Comparison of ENCODE assay signal across 21 cellular contexts in genomic region chr13:46738055-46738454, GRCh38.
"Had no signal": no experiment of that assay in that cellular context is flagged by ENCODE, and none has a peak within 500 bp of the region (broad histone marks: within the 10 kb centered on the region; RNA-seq: fewer than 3 reads in every experiment).

No MANE protein-coding gene starts in this region.

- ATAC-seq: activated naive CD4-positive, alpha-beta T cell treated with anti-CD3 and anti-CD28 coated beads, Interleukin-2, amount 50 U/mL, for 72 hours; gastroesophageal sphincter; left cardiac atrium; natural killer cell treated with Interleukin-12 subunit alpha and Interleukin-12 subunit beta and Interleukin-15 and Interleukin-18, amount 100 ng/mL, for 72 hours; pancreas; psoas muscle; stimulated activated naive CD8-positive, alpha-beta T cell treated with anti-CD3 and anti-CD28 coated beads, Interleukin-15, Interleukin-2, amounts not matched to agents 100 U/mL and 50 U/mL, for 24 hours; upper lobe of right lung had no signal

- H3K27ac ChIP-seq: adrenal gland, ascending aorta, coronary artery, esophagus squamous epithelium, gastroesophageal sphincter, neutrophil, pancreas, psoas muscle, right atrium auricular region, upper lobe of right lung, WERI-Rb-1 had no signal

- H3K9me3 ChIP-seq: adrenal gland, ascending aorta, esophagus squamous epithelium, gastroesophageal sphincter, neutrophil, pancreas, psoas muscle, right atrium auricular region, upper lobe of right lung had no signal

- H3K27me3 ChIP-seq: adrenal gland, ascending aorta, esophagus squamous epithelium, gastroesophageal sphincter, neutrophil, pancreas, right atrium auricular region, upper lobe of right lung had no signal

- H3K4me1 ChIP-seq: adrenal gland, ascending aorta, esophagus squamous epithelium, pancreas, psoas muscle, right atrium auricular region, upper lobe of right lung had no signal

- H3K4me3 ChIP-seq: adrenal gland, ascending aorta, coronary artery, esophagus squamous epithelium, gastroesophageal sphincter, pancreas, psoas muscle, right atrium auricular region, upper lobe of right lung had no signal

- H3K36me3 ChIP-seq: adrenal gland, pancreas, WERI-Rb-1 had no signal

- DNase-seq: activated CD4-positive, alpha-beta T cell treated with anti-CD3 and anti-CD28 coated beads for 1 hour; activated T-cell treated with anti-CD3 and anti-CD28 coated beads, Interleukin-2, amount 50 U/mL, for 1 hour; adrenal gland; esophagus squamous epithelium; head of caudate nucleus; islet precursor cell; left cardiac atrium; pancreas; psoas muscle; stimulated activated CD4-positive, alpha-beta T cell treated with anti-CD3 and anti-CD28 coated beads, Interleukin-12 subunit alpha, Interleukin-12 subunit beta, amount 100 ng/mL, for 4 hours; stimulated activated CD4-positive, alpha-beta T cell treated with anti-CD3 and anti-CD28 coated beads, Interleukin-4, amount 100 ng/mL, for 4 hours; stimulated activated naive CD8-positive, alpha-beta T cell treated with anti-CD3 and anti-CD28 coated beads, Interleukin-15, Interleukin-2, amounts not matched to agents 100 U/mL and 50 U/mL, for 24 hours; upper lobe of right lung; WERI-Rb-1 had no signal
